Comparison of ENCODE assay signal across 12 cellular contexts in genomic region chr1:247119600-247120407, GRCh38.
"Had no signal": no experiment of that assay in that cellular context is flagged by ENCODE, and none has a peak within 500 bp of the region (broad histone marks: within the 10 kb centered on the region; RNA-seq: fewer than 3 reads in every experiment).

No MANE protein-coding gene starts in this region.

- H3K27me3 Mint-ChIP-seq: central memory CD8-positive, alpha-beta T cell had no signal

- H3K4me3 ChIP-seq: neural progenitor cell, skin epidermis, tibial artery had no signal

- H3K27ac ChIP-seq: neural progenitor cell, parathyroid adenoma, skin epidermis, tibial artery had no signal

- H2AFZ ChIP-seq: neural progenitor cell, parathyroid adenoma had no signal

- H3K9me3 Mint-ChIP-seq: central memory CD8-positive, alpha-beta T cell had no signal

- H3K9ac ChIP-seq: neural progenitor cell, parathyroid adenoma had no signal

- H3K4me2 ChIP-seq: neural progenitor cell had no signal

- H3K27ac Mint-ChIP-seq: activated T-helper 1 cell treated with anti-CD3 and anti-CD28 coated beads, Interleukin-12 subunit alpha, Interleukin-12 subunit beta, Interleukin-2, Interleukin-4 antibody, amounts not matched to agents 30 ng/mL and 10 ng/mL and 1 ng/mL, durations not matched to agents 14 hours and 24 hours and 36 hours; neural progenitor cell had no signal

- H3K4me1 ChIP-seq: neural progenitor cell, parathyroid adenoma, tibial artery had no signal

- H3K36me3 ChIP-seq: neural progenitor cell, tibial artery had no signal

- H3K4me3 Mint-ChIP-seq: activated T-helper 1 cell treated with anti-CD3 and anti-CD28 coated beads, Interleukin-12 subunit alpha, Interleukin-12 subunit beta, Interleukin-2, Interleukin-4 antibody, amounts not matched to agents 30 ng/mL and 10 ng/mL and 1 ng/mL, durations not matched to agents 14 hours and 24 hours and 36 hours; central memory CD8-positive, alpha-beta T cell; neural progenitor cell had no signal

- H3K27me3 ChIP-seq: neural progenitor cell, tibial artery had no signal

- DNase-seq: activated CD4-positive, alpha-beta T cell treated with anti-CD3 and anti-CD28 coated beads, Interleukin-2, amount 50 U/mL, for 4 hours; activated naive CD4-positive, alpha-beta T cell; hippocampal formation; retina; stimulated activated CD4-positive, alpha-beta T cell treated with anti-CD3 and anti-CD28 coated beads, Interleukin-4, amount 100 ng/mL, for 4 hours; T-helper 9 cell; tibial artery had no signal

- H3K9me3 ChIP-seq: tibial artery had no signal

- H3K4me1 Mint-ChIP-seq: central memory CD8-positive, alpha-beta T cell; neural progenitor cell had no signal
